Comparison of ENCODE assay signal across 1 cellular context in genomic region chr7:98878365-98879197, GRCh38.
A peak's percentile ranks its signal among the peaks of the same experiment; 100 is the strongest.
TF ChIP-seq lines count a peak whose summit lies in the region.

Gene TRRAP (plus strand): TSS chr7:98878532. CDS start chr7:98881151, 2,619 bp downstream.

TF ChIP-seq in HepG2, 621 proteins besides CTCF, POLR2A, EP300 and RAD21 (continued from another document and continues in another):
- peak; percentile 44; the same call in 1 of the 2 replicates for TF ChIP-seq ETV6 (CRISPR knock-in tag; conservative IDR thresholded peaks at IDR 0.05)
- TF ChIP-seq DNMT3B (CRISPR knock-in tag; conservative IDR thresholded peaks at IDR 0.05): no peak
- peak; percentile 29; the same call in 1 of the 2 replicates for TF ChIP-seq ZNF629 (CRISPR knock-in tag; conservative IDR thresholded peaks at IDR 0.05)
- TF ChIP-seq RELA (CRISPR knock-in tag; IDR thresholded peaks at IDR 0.05): 0 out of 2 replicates have a peak, but pooled peaks have one; percentile 38
- TF ChIP-seq, protein P1, sequence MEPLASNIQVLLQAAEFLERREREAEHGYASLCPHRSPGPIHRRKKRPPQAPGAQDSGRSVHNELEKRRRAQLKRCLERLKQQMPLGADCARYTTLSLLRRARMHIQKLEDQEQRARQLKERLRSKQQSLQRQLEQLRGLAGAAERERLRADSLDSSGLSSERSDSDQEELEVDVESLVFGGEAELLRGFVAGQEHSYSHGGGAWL (CRISPR knock-in tag; IDR thresholded peaks at IDR 0.05): peak; percentile 70; the same call in 1 of the 2 replicates
- TF ChIP-seq NCOR1 (IDR thresholded peaks at IDR 0.05; ENCODE audit: borderline replicate concordance, low read length): no peak
- TF ChIP-seq HOXD1 (CRISPR knock-in tag; IDR thresholded peaks at IDR 0.05): peak; percentile 72; the same call in 1 of the 2 replicates
- TF ChIP-seq, protein P2, sequence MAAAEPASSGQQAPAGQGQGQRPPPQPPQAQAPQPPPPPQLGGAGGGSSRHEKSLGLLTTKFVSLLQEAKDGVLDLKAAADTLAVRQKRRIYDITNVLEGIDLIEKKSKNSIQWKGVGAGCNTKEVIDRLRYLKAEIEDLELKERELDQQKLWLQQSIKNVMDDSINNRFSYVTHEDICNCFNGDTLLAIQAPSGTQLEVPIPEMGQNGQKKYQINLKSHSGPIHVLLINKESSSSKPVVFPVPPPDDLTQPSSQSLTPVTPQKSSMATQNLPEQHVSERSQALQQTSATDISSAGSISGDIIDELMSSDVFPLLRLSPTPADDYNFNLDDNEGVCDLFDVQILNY (CRISPR knock-in tag; conservative IDR thresholded peaks at IDR 0.05): no peak
- no peak for TF ChIP-seq SMYD3 (CRISPR knock-in tag; IDR thresholded peaks at IDR 0.05)
- TF ChIP-seq ATF7 (IDR thresholded peaks at IDR 0.05): no peak
- no peak for TF ChIP-seq ATF7 (CRISPR knock-in tag; IDR thresholded peaks at IDR 0.05)
- TF ChIP-seq KLF6 (CRISPR knock-in tag; IDR thresholded peaks at IDR 0.05): peak; percentile 56; the same call in 1 of the 2 replicates
- TF ChIP-seq ZNF564 (CRISPR knock-in tag; IDR thresholded peaks at IDR 0.05): peak; percentile 43; the same call in 1 of the 2 replicates
- peak; percentile 71; the same call in 1 of the 2 replicates for TF ChIP-seq THAP11 (CRISPR knock-in tag; IDR thresholded peaks at IDR 0.05)
- TF ChIP-seq, protein P3, sequence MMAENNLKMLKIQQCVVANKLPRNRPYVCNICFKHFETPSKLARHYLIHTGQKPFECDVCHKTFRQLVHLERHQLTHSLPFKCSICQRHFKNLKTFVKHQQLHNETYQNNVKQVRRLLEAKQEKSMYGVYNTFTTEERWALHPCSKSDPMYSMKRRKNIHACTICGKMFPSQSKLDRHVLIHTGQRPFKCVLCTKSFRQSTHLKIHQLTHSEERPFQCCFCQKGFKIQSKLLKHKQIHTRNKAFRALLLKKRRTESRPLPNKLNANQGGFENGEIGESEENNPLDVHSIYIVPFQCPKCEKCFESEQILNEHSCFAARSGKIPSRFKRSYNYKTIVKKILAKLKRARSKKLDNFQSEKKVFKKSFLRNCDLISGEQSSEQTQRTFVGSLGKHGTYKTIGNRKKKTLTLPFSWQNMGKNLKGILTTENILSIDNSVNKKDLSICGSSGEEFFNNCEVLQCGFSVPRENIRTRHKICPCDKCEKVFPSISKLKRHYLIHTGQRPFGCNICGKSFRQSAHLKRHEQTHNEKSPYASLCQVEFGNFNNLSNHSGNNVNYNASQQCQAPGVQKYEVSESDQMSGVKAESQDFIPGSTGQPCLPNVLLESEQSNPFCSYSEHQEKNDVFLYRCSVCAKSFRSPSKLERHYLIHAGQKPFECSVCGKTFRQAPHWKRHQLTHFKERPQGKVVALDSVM (CRISPR knock-in tag; IDR thresholded peaks at IDR 0.05): no peak
- TF ChIP-seq RBFOX2 (IDR thresholded peaks at IDR 0.05; ENCODE audit: low read depth, low read length): peak; percentile 89
- TF ChIP-seq ZNF543 (CRISPR knock-in tag; IDR thresholded peaks at IDR 0.05): peak; percentile 69; the same call in 1 of the 2 replicates
- TF ChIP-seq GMEB1 (CRISPR knock-in tag; IDR thresholded peaks at IDR 0.05; ENCODE audit: borderline replicate concordance): peak; percentile 65; the same call in 1 of the 2 replicates
- TF ChIP-seq ZFX (CRISPR knock-in tag; IDR thresholded peaks at IDR 0.05; ENCODE audit: low read depth): peak; percentile 96
- no peak for TF ChIP-seq PRPF4 (IDR thresholded peaks at IDR 0.05; ENCODE audit: low read depth, low read length, poor library complexity, severe bottlenecking)
- no peak for TF ChIP-seq CC2D1A (CRISPR knock-in tag; IDR thresholded peaks at IDR 0.05)
- TF ChIP-seq, protein P4, sequence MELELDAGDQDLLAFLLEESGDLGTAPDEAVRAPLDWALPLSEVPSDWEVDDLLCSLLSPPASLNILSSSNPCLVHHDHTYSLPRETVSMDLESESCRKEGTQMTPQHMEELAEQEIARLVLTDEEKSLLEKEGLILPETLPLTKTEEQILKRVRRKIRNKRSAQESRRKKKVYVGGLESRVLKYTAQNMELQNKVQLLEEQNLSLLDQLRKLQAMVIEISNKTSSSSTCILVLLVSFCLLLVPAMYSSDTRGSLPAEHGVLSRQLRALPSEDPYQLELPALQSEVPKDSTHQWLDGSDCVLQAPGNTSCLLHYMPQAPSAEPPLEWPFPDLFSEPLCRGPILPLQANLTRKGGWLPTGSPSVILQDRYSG (CRISPR knock-in tag; IDR thresholded peaks at IDR 0.05): peak; percentile 80; the same call in 1 of the 2 replicates
- TF ChIP-seq SMARCC2 (IDR thresholded peaks at IDR 0.05): no peak
- TF ChIP-seq ZNF205 (CRISPR knock-in tag; IDR thresholded peaks at IDR 0.05): no peak
- peak; percentile 44 for TF ChIP-seq TEAD3 (CRISPR knock-in tag; optimal IDR thresholded peaks at IDR 0.05; ENCODE audit: borderline replicate concordance)
- TF ChIP-seq CSRNP1 (CRISPR knock-in tag; IDR thresholded peaks at IDR 0.05): peak; percentile 54; the same call in 1 of the 2 replicates
- TF ChIP-seq SALL2 (CRISPR knock-in tag; IDR thresholded peaks at IDR 0.05): peak; percentile 76
- TF ChIP-seq ZNF710 (CRISPR knock-in tag; IDR thresholded peaks at IDR 0.05; ENCODE audit: borderline replicate concordance): no peak
- TF ChIP-seq ZNF138 (CRISPR knock-in tag; IDR thresholded peaks at IDR 0.05; ENCODE audit: low read depth): peak; percentile 47; the same call in 1 of the 2 replicates
- TF ChIP-seq YEATS2 (CRISPR knock-in tag; IDR thresholded peaks at IDR 0.05; ENCODE audit: borderline replicate concordance): peak; percentile 85
- peak; percentile 82; the same call in 1 of the 2 replicates for TF ChIP-seq CHCHD3 (CRISPR knock-in tag; IDR thresholded peaks at IDR 0.05)
- TF ChIP-seq, protein P5, sequence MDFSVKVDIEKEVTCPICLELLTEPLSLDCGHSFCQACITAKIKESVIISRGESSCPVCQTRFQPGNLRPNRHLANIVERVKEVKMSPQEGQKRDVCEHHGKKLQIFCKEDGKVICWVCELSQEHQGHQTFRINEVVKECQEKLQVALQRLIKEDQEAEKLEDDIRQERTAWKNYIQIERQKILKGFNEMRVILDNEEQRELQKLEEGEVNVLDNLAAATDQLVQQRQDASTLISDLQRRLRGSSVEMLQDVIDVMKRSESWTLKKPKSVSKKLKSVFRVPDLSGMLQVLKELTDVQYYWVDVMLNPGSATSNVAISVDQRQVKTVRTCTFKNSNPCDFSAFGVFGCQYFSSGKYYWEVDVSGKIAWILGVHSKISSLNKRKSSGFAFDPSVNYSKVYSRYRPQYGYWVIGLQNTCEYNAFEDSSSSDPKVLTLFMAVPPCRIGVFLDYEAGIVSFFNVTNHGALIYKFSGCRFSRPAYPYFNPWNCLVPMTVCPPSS (IDR thresholded peaks at IDR 0.05): no peak
- TF ChIP-seq FOXK2 (IDR thresholded peaks at IDR 0.05): no peak
- peak; percentile 66; the same call in 1 of the 2 replicates for TF ChIP-seq MTA1 (CRISPR knock-in tag; IDR thresholded peaks at IDR 0.05; ENCODE audit: borderline replicate concordance)
- TF ChIP-seq ZNF687 (CRISPR knock-in tag; IDR thresholded peaks at IDR 0.05): peak; percentile 71
- TF ChIP-seq E2F2 (CRISPR knock-in tag; IDR thresholded peaks at IDR 0.05; ENCODE audit: borderline replicate concordance): peak; percentile 64; the same call in 1 of the 2 replicates
- peak; percentile 95 for TF ChIP-seq YEATS4 (CRISPR knock-in tag; IDR thresholded peaks at IDR 0.05; ENCODE audit: borderline replicate concordance)
- TF ChIP-seq, protein P6, sequence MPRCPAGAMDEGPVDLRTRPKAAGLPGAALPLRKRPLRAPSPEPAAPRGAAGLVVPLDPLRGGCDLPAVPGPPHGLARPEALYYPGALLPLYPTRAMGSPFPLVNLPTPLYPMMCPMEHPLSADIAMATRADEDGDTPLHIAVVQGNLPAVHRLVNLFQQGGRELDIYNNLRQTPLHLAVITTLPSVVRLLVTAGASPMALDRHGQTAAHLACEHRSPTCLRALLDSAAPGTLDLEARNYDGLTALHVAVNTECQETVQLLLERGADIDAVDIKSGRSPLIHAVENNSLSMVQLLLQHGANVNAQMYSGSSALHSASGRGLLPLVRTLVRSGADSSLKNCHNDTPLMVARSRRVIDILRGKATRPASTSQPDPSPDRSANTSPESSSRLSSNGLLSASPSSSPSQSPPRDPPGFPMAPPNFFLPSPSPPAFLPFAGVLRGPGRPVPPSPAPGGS (CRISPR knock-in tag; IDR thresholded peaks at IDR 0.05): peak; percentile 80
- no peak for TF ChIP-seq MAFK (conservative IDR thresholded peaks at IDR 0.05 in 1 of 2, IDR thresholded peaks at IDR 0.05 in 1 of 2; ENCODE audit: low read length in 2 of 2)
- TF ChIP-seq ZFP90 (CRISPR knock-in tag; IDR thresholded peaks at IDR 0.05; ENCODE audit: borderline replicate concordance): peak; percentile 87; the same call in 1 of the 2 replicates
- peak; percentile 66 for TF ChIP-seq ZNF331 (CRISPR knock-in tag; IDR thresholded peaks at IDR 0.05)
- no peak for TF ChIP-seq ZFP36L1 (CRISPR knock-in tag; IDR thresholded peaks at IDR 0.05)
- no peak for TF ChIP-seq ZKSCAN8 (CRISPR knock-in tag; IDR thresholded peaks at IDR 0.05; ENCODE audit: borderline replicate concordance)
- TF ChIP-seq ZSCAN30 (CRISPR knock-in tag; IDR thresholded peaks at IDR 0.05): no peak
- TF ChIP-seq ZNF12 (CRISPR knock-in tag; IDR thresholded peaks at IDR 0.05): 0 out of 2 replicates have a peak, but pooled peaks have one; percentile 30
- no peak for TF ChIP-seq ZNF496 (CRISPR knock-in tag; IDR thresholded peaks at IDR 0.05; ENCODE audit: insufficient replicate concordance)
- 0 out of 2 replicates have a peak, but pooled peaks have one; percentile 61 for TF ChIP-seq SAFB2 (CRISPR knock-in tag; IDR thresholded peaks at IDR 0.05; ENCODE audit: borderline replicate concordance, low read depth)
- TF ChIP-seq ZFP36L2 (CRISPR knock-in tag; IDR thresholded peaks at IDR 0.05): no peak
